Comparison of ENCODE assay signal across 18 cellular contexts in genomic region chr2:80454628-80455027, GRCh38.
DNase-seq lines count a peak whose midpoint lies in the region; ATAC-seq and TF ChIP-seq lines count a peak whose summit lies in the region.
"Had no signal": no experiment of that assay in that cellular context is flagged by ENCODE, and none has a peak within 500 bp of the region (broad histone marks: within the 10 kb centered on the region; RNA-seq: fewer than 3 reads in every experiment).

No MANE protein-coding gene starts in this region.

- DNase-seq in NCI-H82 (lab: John Stamatoyannopoulos, UW) (peak; percentile 34), NCI-H82 treated with DMSO at 0.1 percent for 48 hours (lab: John Stamatoyannopoulos, UW; ENCODE audit: unreplicated experiment) (no peak), endodermal cell (no peak), midbrain (lab: John Stamatoyannopoulos, UW) (peak; percentile 79), aorta (no peak), NCI-H2107 (lab: John Stamatoyannopoulos, UW) (no peak)
- DNase-seq: activated CD4-positive, alpha-beta T cell treated with anti-CD3 and anti-CD28 coated beads, Interleukin-2, amount 50 U/mL, for 1 hour; CD8-positive, alpha-beta memory T cell; NCI-H2029 treated with DMSO at 0.1 percent for 48 hours; SHP77 treated with DMSO at 0.1 percent for 48 hours; stimulated activated naive B cell treated with anti-CD40 and anti-IgM and Interleukin-4, amounts not matched to agents 10 μg/mL and 1 μg/mL and 100 μg/mL, for 72 hours; upper lobe of left lung had no signal

- H3K9ac ChIP-seq in endodermal cell (ENCODE audit: extremely low read depth, low read length, poor library complexity, severe bottlenecking): no peak overlapping the region

- H3K9me3 ChIP-seq in endodermal cell (ENCODE audit: control insufficient read depth, low read length) (no peaks in the 10 kb centered on the region), aorta (ENCODE audit: control insufficient read depth, low read length) (no peaks in the 10 kb centered on the region)
- H3K9me3 ChIP-seq: HAP-1, upper lobe of left lung had no signal

- no peak for TF ChIP-seq CTCF in endodermal cell (conservative IDR thresholded peaks at IDR 0.05)

- intact Hi-C loops in aorta (cut with DNase I): no loop called here

- H3K27me3 ChIP-seq in endodermal cell (ENCODE audit: control insufficient read depth, insufficient read depth, low read length, poor library complexity, severe bottlenecking) (no peaks in the 10 kb centered on the region), aorta (ENCODE audit: control insufficient read depth in 1 of 2, insufficient read depth in 2 of 2, low read length in 1 of 2) (no peaks in the 10 kb centered on the region)
- H3K27me3 ChIP-seq: upper lobe of left lung had no signal

- peaks cover 28% of the 10 kb centered on the region for H3K4me1 Mint-ChIP-seq in endodermal cell
- H3K4me1 Mint-ChIP-seq: activated naive CD4-positive, alpha-beta T cell treated with anti-CD3 and anti-CD28 coated beads, Interleukin-2, amount 50 U/mL, for 24 hours; CD8-positive, alpha-beta memory T cell; memory B cell; stimulated activated naive B cell treated with anti-CD40 and anti-IgM and Interleukin-4, amounts not matched to agents 10 μg/mL and 1 μg/mL and 100 μg/mL, for 72 hours had no signal

- H3K4me1 ChIP-seq in endodermal cell (ENCODE audit: control insufficient read depth, insufficient read depth, low read length): peaks cover 7% of the 10 kb centered on the region
- H3K4me1 ChIP-seq in aorta (ENCODE audit: control insufficient read depth in 1 of 2, insufficient read depth in 2 of 2, low read length in 2 of 2): no peaks in the 10 kb centered on the region
- H3K4me1 ChIP-seq: upper lobe of left lung had no signal

- H3K36me3 Mint-ChIP-seq in endodermal cell (ENCODE audit: low read depth): no peaks in the 10 kb centered on the region
- H3K36me3 Mint-ChIP-seq: activated naive CD4-positive, alpha-beta T cell treated with anti-CD3 and anti-CD28 coated beads, Interleukin-2, amount 50 U/mL, for 24 hours; CD8-positive, alpha-beta memory T cell; memory B cell; stimulated activated naive B cell treated with anti-CD40 and anti-IgM and Interleukin-4, amounts not matched to agents 10 μg/mL and 1 μg/mL and 100 μg/mL, for 72 hours had no signal

- no peak overlapping the region for H3K4me3 Mint-ChIP-seq in endodermal cell
- H3K4me3 Mint-ChIP-seq: activated naive CD4-positive, alpha-beta T cell treated with anti-CD3 and anti-CD28 coated beads, Interleukin-2, amount 50 U/mL, for 24 hours; CD8-positive, alpha-beta memory T cell; memory B cell; stimulated activated naive B cell treated with anti-CD40 and anti-IgM and Interleukin-4, amounts not matched to agents 10 μg/mL and 1 μg/mL and 100 μg/mL, for 72 hours had no signal

- ATAC-seq in aorta (ENCODE audit: low FRiP score) (peak; percentile 55), HG02884 (IDR thresholded peaks at IDR 0.05; ENCODE audit: unreplicated experiment) (no peak), GM21717 (IDR thresholded peaks at IDR 0.05; ENCODE audit: unreplicated experiment) (no peak)

- no peak overlapping the region for H3K27ac Mint-ChIP-seq in endodermal cell
- H3K27ac Mint-ChIP-seq: activated naive CD4-positive, alpha-beta T cell treated with anti-CD3 and anti-CD28 coated beads, Interleukin-2, amount 50 U/mL, for 24 hours; CD8-positive, alpha-beta memory T cell; memory B cell; stimulated activated naive B cell treated with anti-CD40 and anti-IgM and Interleukin-4, amounts not matched to agents 10 μg/mL and 1 μg/mL and 100 μg/mL, for 72 hours had no signal

- H3K27ac ChIP-seq in endodermal cell (ENCODE audit: low read depth, low read length) (no peak overlapping the region), aorta (ENCODE audit: low read depth in 1 of 2, low read length in 2 of 2) (no peak overlapping the region)
- H3K27ac ChIP-seq: skin epidermis, upper lobe of left lung had no signal

- 88 to 100% methylated on average over 2 to 7 of the region's 7 CpGs for WGBS in endodermal cell (ENCODE audit: insufficient coverage in 1 of 2, insufficient read length in 1 of 2), 2 experiments
- WGBS in aorta, 2 donors: 26 to 39% methylated on average over 7 of the region's 7 CpGs

- H3K36me3 ChIP-seq in endodermal cell (ENCODE audit: control insufficient read depth, insufficient read depth, low read length) (no peaks in the 10 kb centered on the region), aorta (ENCODE audit: control insufficient read depth in 1 of 2, insufficient read depth in 2 of 2, low read length in 1 of 2) (no peaks in the 10 kb centered on the region)
- H3K36me3 ChIP-seq: HAP-1, upper lobe of left lung had no signal

- H3K4me3 ChIP-seq in endodermal cell (ENCODE audit: low read length): peak overlapping the region; percentile 24
- H3K4me3 ChIP-seq in aorta (ENCODE audit: low read length in 2 of 2): no peak overlapping the region
- H3K4me3 ChIP-seq: HAP-1, skin epidermis, upper lobe of left lung had no signal

- H3K27me3 Mint-ChIP-seq in endodermal cell (ENCODE audit: insufficient read depth): no peaks in the 10 kb centered on the region
- H3K27me3 Mint-ChIP-seq: activated naive CD4-positive, alpha-beta T cell treated with anti-CD3 and anti-CD28 coated beads, Interleukin-2, amount 50 U/mL, for 24 hours; CD8-positive, alpha-beta memory T cell; memory B cell; stimulated activated naive B cell treated with anti-CD40 and anti-IgM and Interleukin-4, amounts not matched to agents 10 μg/mL and 1 μg/mL and 100 μg/mL, for 72 hours had no signal

- no peaks in the 10 kb centered on the region for H3K9me3 Mint-ChIP-seq in endodermal cell

Comparison
In these comparisons a context has a peak if more than half of its experiments do, and no peak if none do; other contexts are left out.
1. DNase-seq: peak in NCI-H82 (single experiment) and midbrain (single experiment); none in NCI-H82 treated with DMSO at 0.1 percent for 48 hours (single experiment), endodermal cell (single experiment), aorta (0 of 2) and NCI-H2107 (single experiment).